ENCODE assay signal across 1 cellular context in the genomic region with DNA sequence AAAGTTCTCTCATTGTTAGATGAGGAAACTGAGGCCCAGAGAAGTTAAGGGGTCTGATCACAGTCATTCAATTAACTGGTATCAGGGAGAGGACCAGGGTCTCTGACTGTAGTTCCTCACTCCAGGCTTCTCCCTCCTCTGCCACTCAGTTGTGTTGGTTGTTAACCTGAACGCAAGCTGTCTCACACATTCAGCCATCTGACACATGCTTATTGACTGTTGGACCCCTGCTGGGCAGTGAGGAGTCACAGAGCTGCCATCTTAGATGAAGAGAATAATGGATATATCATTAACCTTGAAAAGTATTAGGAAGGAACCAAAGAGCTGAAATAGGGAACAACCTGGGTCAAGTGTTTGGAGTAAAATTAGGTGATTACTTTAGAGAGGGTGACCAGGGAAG.
TF ChIP-seq lines count a peak whose summit lies in the region.

No MANE protein-coding gene starts in this region.

TF ChIP-seq in IMR-90, 13 proteins besides CTCF, POLR2A, EP300 and RAD21:
- TF ChIP-seq BHLHE40 (IDR thresholded peaks at IDR 0.05; ENCODE audit: low read depth, low read length) (no peak), MAFK (IDR thresholded peaks at IDR 0.05; ENCODE audit: low read depth, low read length) (no peak), RCOR1 (IDR thresholded peaks at IDR 0.05; ENCODE audit: insufficient replicate concordance, low read length) (no peak), CHD1 (IDR thresholded peaks at IDR 0.05; ENCODE audit: low read depth, low read length) (no peak), FOS (IDR thresholded peaks at IDR 0.05; ENCODE audit: low read depth, low read length) (no peak)
- TF ChIP-seq, protein P1, sequence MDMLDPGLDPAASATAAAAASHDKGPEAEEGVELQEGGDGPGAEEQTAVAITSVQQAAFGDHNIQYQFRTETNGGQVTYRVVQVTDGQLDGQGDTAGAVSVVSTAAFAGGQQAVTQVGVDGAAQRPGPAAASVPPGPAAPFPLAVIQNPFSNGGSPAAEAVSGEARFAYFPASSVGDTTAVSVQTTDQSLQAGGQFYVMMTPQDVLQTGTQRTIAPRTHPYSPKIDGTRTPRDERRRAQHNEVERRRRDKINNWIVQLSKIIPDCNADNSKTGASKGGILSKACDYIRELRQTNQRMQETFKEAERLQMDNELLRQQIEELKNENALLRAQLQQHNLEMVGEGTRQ (IDR thresholded peaks at IDR 0.05; ENCODE audit: low read depth, low read length) = no peak
